1 cellular context compared by ENCODE assay signal in the genomic region with DNA sequence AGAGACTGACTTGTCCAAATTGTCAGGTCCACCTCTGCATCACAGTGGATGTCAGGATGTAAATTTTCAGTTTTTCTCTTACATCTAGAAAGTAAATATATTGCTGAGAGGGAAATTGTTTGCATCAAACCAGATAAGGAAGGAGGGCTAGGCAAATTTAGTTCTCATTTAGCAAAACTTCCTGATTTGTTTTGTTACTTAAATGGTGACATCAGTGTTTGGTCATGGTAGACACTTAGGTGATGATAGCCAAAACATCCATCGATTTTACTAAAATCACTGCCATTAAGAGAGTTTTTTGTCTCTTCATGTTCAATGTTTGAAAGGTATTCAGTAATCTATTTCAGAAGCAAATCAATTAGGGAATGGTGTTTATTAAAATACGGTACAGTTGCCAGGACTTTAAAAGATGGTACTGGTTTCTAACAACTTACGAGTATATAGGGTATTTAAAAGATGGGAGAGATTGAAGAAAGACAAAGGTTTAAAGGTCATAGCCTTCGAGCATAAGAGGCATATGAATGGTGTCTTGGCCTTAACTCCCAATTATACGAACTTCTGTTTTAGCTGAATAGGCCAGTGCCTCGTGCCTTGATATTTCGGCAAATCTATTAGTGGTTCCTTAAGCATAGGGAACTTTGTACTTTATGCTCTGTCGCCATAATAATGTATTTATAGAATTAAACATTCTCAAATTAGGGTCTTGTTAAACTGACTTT.
TF ChIP-seq lines count a peak whose summit lies in the region.

No MANE protein-coding gene starts in this region.

TF ChIP-seq in K562, 482 proteins besides CTCF, POLR2A, EP300 and RAD21:
- TF ChIP-seq, protein P1, sequence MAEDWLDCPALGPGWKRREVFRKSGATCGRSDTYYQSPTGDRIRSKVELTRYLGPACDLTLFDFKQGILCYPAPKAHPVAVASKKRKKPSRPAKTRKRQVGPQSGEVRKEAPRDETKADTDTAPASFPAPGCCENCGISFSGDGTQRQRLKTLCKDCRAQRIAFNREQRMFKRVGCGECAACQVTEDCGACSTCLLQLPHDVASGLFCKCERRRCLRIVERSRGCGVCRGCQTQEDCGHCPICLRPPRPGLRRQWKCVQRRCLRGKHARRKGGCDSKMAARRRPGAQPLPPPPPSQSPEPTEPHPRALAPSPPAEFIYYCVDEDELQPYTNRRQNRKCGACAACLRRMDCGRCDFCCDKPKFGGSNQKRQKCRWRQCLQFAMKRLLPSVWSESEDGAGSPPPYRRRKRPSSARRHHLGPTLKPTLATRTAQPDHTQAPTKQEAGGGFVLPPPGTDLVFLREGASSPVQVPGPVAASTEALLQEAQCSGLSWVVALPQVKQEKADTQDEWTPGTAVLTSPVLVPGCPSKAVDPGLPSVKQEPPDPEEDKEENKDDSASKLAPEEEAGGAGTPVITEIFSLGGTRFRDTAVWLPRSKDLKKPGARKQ (CRISPR knock-in tag; IDR thresholded peaks at IDR 0.05): 0 out of 2 replicates have a peak, but pooled peaks have one; percentile 64
- TF ChIP-seq NR2C1 (IDR thresholded peaks at IDR 0.05) (no peak; the same call in 1 of the 2 replicates), NR2C1 (tag; IDR thresholded peaks at IDR 0.05) (0 out of 2 replicates have a peak, but pooled peaks have one; percentile 38), PML (IDR thresholded peaks at IDR 0.05; ENCODE audit: low read length) (peak; percentile 21; the same call in 1 of the 2 replicates), KDM1A (IDR thresholded peaks at IDR 0.05) (0 out of 4 replicates have a peak, but pooled peaks of 1 of the 2 experiments have one; percentile 14), ZNF780A (CRISPR knock-in tag; IDR thresholded peaks at IDR 0.05) (0 out of 2 replicates have a peak, but pooled peaks have one; percentile 36), POLR2H (tag; IDR thresholded peaks at IDR 0.05; ENCODE audit: low read depth) (0 out of 2 replicates have a peak, but pooled peaks have one; percentile 36), TGIF2 (CRISPR knock-in tag; IDR thresholded peaks at IDR 0.05) (0 out of 2 replicates have a peak, but pooled peaks have one; percentile 21), CHCHD3 (CRISPR knock-in tag; IDR thresholded peaks at IDR 0.05) (no peak), KAT7 (CRISPR knock-in tag; IDR thresholded peaks at IDR 0.05; ENCODE audit: borderline replicate concordance) (peak; percentile 91; the same call in 1 of the 2 replicates), ZFP1 (CRISPR knock-in tag; IDR thresholded peaks at IDR 0.05) (no peak), NCOA6 (IDR thresholded peaks at IDR 0.05) (0 out of 2 replicates have a peak, but pooled peaks have one; percentile 28), PHB2 (IDR thresholded peaks at IDR 0.05; ENCODE audit: low read depth) (no peak), NFATC3 (IDR thresholded peaks at IDR 0.05) (no peak), LARP7 (IDR thresholded peaks at IDR 0.05) (no peak)
- TF ChIP-seq, protein P2, sequence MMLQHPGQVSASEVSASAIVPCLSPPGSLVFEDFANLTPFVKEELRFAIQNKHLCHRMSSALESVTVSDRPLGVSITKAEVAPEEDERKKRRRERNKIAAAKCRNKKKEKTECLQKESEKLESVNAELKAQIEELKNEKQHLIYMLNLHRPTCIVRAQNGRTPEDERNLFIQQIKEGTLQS (IDR thresholded peaks at IDR 0.05): 0 out of 2 replicates have a peak, but pooled peaks have one; percentile 16
- TF ChIP-seq, protein P2 (CRISPR knock-in tag; conservative IDR thresholded peaks at IDR 0.05): 0 out of 2 replicates have a peak, but pooled peaks have one; percentile 12
- TF ChIP-seq, protein P3, sequence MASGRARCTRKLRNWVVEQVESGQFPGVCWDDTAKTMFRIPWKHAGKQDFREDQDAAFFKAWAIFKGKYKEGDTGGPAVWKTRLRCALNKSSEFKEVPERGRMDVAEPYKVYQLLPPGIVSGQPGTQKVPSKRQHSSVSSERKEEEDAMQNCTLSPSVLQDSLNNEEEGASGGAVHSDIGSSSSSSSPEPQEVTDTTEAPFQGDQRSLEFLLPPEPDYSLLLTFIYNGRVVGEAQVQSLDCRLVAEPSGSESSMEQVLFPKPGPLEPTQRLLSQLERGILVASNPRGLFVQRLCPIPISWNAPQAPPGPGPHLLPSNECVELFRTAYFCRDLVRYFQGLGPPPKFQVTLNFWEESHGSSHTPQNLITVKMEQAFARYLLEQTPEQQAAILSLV (tag; IDR thresholded peaks at IDR 0.05): no peak
- TF ChIP-seq, protein P4, sequence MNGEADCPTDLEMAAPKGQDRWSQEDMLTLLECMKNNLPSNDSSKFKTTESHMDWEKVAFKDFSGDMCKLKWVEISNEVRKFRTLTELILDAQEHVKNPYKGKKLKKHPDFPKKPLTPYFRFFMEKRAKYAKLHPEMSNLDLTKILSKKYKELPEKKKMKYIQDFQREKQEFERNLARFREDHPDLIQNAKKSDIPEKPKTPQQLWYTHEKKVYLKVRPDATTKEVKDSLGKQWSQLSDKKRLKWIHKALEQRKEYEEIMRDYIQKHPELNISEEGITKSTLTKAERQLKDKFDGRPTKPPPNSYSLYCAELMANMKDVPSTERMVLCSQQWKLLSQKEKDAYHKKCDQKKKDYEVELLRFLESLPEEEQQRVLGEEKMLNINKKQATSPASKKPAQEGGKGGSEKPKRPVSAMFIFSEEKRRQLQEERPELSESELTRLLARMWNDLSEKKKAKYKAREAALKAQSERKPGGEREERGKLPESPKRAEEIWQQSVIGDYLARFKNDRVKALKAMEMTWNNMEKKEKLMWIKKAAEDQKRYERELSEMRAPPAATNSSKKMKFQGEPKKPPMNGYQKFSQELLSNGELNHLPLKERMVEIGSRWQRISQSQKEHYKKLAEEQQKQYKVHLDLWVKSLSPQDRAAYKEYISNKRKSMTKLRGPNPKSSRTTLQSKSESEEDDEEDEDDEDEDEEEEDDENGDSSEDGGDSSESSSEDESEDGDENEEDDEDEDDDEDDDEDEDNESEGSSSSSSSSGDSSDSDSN (IDR thresholded peaks at IDR 0.05; ENCODE audit: borderline replicate concordance in 1 of 2, low read depth in 2 of 2, low read length in 2 of 2): no peak
- TF ChIP-seq, protein P5, sequence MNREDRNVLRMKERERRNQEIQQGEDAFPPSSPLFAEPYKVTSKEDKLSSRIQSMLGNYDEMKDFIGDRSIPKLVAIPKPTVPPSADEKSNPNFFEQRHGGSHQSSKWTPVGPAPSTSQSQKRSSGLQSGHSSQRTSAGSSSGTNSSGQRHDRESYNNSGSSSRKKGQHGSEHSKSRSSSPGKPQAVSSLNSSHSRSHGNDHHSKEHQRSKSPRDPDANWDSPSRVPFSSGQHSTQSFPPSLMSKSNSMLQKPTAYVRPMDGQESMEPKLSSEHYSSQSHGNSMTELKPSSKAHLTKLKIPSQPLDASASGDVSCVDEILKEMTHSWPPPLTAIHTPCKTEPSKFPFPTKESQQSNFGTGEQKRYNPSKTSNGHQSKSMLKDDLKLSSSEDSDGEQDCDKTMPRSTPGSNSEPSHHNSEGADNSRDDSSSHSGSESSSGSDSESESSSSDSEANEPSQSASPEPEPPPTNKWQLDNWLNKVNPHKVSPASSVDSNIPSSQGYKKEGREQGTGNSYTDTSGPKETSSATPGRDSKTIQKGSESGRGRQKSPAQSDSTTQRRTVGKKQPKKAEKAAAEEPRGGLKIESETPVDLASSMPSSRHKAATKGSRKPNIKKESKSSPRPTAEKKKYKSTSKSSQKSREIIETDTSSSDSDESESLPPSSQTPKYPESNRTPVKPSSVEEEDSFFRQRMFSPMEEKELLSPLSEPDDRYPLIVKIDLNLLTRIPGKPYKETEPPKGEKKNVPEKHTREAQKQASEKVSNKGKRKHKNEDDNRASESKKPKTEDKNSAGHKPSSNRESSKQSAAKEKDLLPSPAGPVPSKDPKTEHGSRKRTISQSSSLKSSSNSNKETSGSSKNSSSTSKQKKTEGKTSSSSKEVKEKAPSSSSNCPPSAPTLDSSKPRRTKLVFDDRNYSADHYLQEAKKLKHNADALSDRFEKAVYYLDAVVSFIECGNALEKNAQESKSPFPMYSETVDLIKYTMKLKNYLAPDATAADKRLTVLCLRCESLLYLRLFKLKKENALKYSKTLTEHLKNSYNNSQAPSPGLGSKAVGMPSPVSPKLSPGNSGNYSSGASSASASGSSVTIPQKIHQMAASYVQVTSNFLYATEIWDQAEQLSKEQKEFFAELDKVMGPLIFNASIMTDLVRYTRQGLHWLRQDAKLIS (CRISPR knock-in tag; IDR thresholded peaks at IDR 0.05): peak; percentile 91; the same call in 1 of the 2 replicates
